25 cellular contexts compared by ENCODE assay signal in the genomic region with DNA sequence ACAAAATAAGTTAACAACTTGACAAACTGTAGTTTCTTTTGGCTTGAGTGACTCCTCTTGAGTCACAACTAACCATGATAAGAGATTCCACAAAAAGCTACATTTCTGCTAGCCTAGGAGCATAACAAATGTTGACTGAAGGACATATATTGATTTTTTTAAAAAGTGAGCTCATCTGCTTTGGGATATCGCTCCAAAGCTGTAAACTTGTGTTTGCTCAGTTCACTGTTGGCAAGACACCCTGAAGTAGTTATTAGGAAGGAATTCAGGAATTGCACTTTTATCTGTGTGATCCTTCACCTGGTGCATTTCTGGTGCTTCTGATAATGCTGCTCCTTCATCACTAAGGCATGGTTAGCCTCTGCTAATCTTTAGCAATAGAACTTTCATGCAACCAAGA. TPM values are rescaled to one million over a fixed set of nuclear protein-coding genes. Genes with fewer than 3 reads are reported as not detected.
DNase-seq lines count a peak whose midpoint lies in the region; FAIRE-seq and TF ChIP-seq lines count a peak whose summit lies in the region.
"Had no signal": no experiment of that assay in that cellular context is flagged by ENCODE, and none has a peak within 500 bp of the region (broad histone marks: within the 10 kb centered on the region; RNA-seq: fewer than 3 reads in every experiment).

No MANE protein-coding gene starts in this region.

- H3K36me3 ChIP-seq in PC-9 (ENCODE audit: low read depth) = no peaks in the 10 kb centered on the region
- H3K36me3 ChIP-seq in bronchial epithelial cell (ENCODE audit: control insufficient read depth, insufficient read depth, low read length) = no peaks in the 10 kb centered on the region
- H3K36me3 ChIP-seq in liver (ENCODE audit: control insufficient read depth in 4 of 4, insufficient read depth in 3 of 4, low read depth in 1 of 4, low read length in 3 of 4) = no peaks in the 10 kb centered on the region
- no peaks in the 10 kb centered on the region for H3K36me3 ChIP-seq in WERI-Rb-1
- H3K36me3 ChIP-seq in adrenal gland (replicated peaks in 1 of 2) = no peaks in the 10 kb centered on the region
- H3K36me3 ChIP-seq in effector memory CD4-positive, alpha-beta T cell (ENCODE audit: control insufficient read depth, insufficient read depth, low read length) = no peaks in the 10 kb centered on the region
- H3K36me3 ChIP-seq: Peyer's patch, SJSA1 had no signal

- 41% methylated on average over 1 of the region's 1 CpG for WGBS in liver
- 36 to 82% (median 41%) methylated on average over 1 of the region's 1 CpG for WGBS in adrenal gland, 4 donors

- no peaks in the 10 kb centered on the region for H3K79me2 ChIP-seq in PC-9 (ENCODE audit: low read depth)

- peaks cover 36% of the 10 kb centered on the region for H3K4me1 ChIP-seq in PC-9 (replicated peaks; ENCODE audit: insufficient read depth)
- H3K4me1 ChIP-seq in liver (ENCODE audit: control insufficient read depth in 4 of 4, insufficient read depth in 4 of 4, low read length in 3 of 4) = peaks cover 0 to 12% (median 8%) of the 10 kb centered on the region in 4 donors
- no peaks in the 10 kb centered on the region for H3K4me1 ChIP-seq in adrenal gland (replicated peaks in 1 of 2)
- no peaks in the 10 kb centered on the region for H3K4me1 ChIP-seq in effector memory CD4-positive, alpha-beta T cell (ENCODE audit: control insufficient read depth, insufficient read depth, low read length, poor library complexity, severe bottlenecking)
- H3K4me1 ChIP-seq: heart right ventricle, left lung, Peyer's patch, SJSA1 had no signal

- H3K9me3 ChIP-seq in PC-9 (ENCODE audit: insufficient read depth, low read depth) (peaks cover 8% of the 10 kb centered on the region; the same call in 1 of the 2 replicates), liver (ENCODE audit: control insufficient read depth in 4 of 4, low read length in 3 of 4) (no peaks in the 10 kb centered on the region), WERI-Rb-1 (ENCODE audit: severe bottlenecking) (no peaks in the 10 kb centered on the region), adrenal gland (replicated peaks in 1 of 3) (no peaks in the 10 kb centered on the region)
- no peaks in the 10 kb centered on the region for H3K9me3 ChIP-seq in effector memory CD4-positive, alpha-beta T cell (ENCODE audit: control insufficient read depth, low read length)
- H3K9me3 ChIP-seq: left lung, Peyer's patch, SJSA1 had no signal

- no peak for FAIRE-seq in bronchial epithelial cell (lab: Jason Lieb, UNC)

- POLR2A ChIA-PET in PC-9 (lab: Charles Lee; ENCODE audit: unreplicated experiment) = interaction anchor here (0.6 to 0.9 kb wide), 3 partner anchors 24 to 163 kb away, joined by 3 to 17 read pairs (median 5); a partner anchor contains a TSS

- no peak for TF ChIP-seq POLR2A in adrenal gland (IDR thresholded peaks at IDR 0.05)

- H4K20me1 ChIP-seq in PC-9 (ENCODE audit: insufficient read depth) = no peaks in the 10 kb centered on the region

- H3K4me3 ChIP-seq in PC-9 = peak overlapping the region; percentile 1; the same call in 1 of the 2 replicates
- H3K4me3 ChIP-seq in bronchial epithelial cell (ENCODE audit: low read depth, low read length) = no peak overlapping the region
- no peak overlapping the region for H3K4me3 ChIP-seq in liver (ENCODE audit: low read depth in 1 of 3, low read length in 3 of 3)
- no peak overlapping the region for H3K4me3 ChIP-seq in WERI-Rb-1 (ENCODE audit: low read depth, low read length)
- H3K4me3 ChIP-seq in adrenal gland = no peak overlapping the region
- H3K4me3 ChIP-seq in effector memory CD4-positive, alpha-beta T cell (ENCODE audit: insufficient read depth, low read depth, low read length, poor library complexity, severe bottlenecking) = no peak overlapping the region
- H3K4me3 ChIP-seq: heart right ventricle, left lung, Peyer's patch, SJSA1, skin epidermis had no signal

- intact Hi-C loops in PC-9 (cut with micrococcal nuclease; ENCODE audit: unreplicated experiment) (no loop called here), adrenal gland (cut with DNase I) (no loop called here)

- H3K27me3 ChIP-seq in PC-9 (ENCODE audit: insufficient read depth, low read depth) (no peaks in the 10 kb centered on the region), bronchial epithelial cell (ENCODE audit: control insufficient read depth, insufficient read depth, low read length) (no peaks in the 10 kb centered on the region), liver (ENCODE audit: control insufficient read depth in 4 of 4, insufficient read depth in 4 of 4, low read length in 3 of 4) (no peaks in the 10 kb centered on the region), WERI-Rb-1 (ENCODE audit: insufficient read depth, low read depth, severe bottlenecking) (no peaks in the 10 kb centered on the region), adrenal gland (no peaks in the 10 kb centered on the region)
- H3K27me3 ChIP-seq in effector memory CD4-positive, alpha-beta T cell (replicated peaks; ENCODE audit: control insufficient read depth, insufficient read depth, low read length, poor library complexity, severe bottlenecking) = no peaks in the 10 kb centered on the region
- H3K27me3 ChIP-seq: heart right ventricle, left lung, Peyer's patch, SJSA1 had no signal

- TF ChIP-seq CTCF in PC-9 (conservative IDR thresholded peaks at IDR 0.05) (no peak), bronchial epithelial cell (IDR thresholded peaks at IDR 0.05; ENCODE audit: insufficient read depth, low read length, severe bottlenecking) (no peak), liver (IDR thresholded peaks at IDR 0.05; ENCODE audit: low read depth, low read length, missing input control) (no peak), WERI-Rb-1 (IDR thresholded peaks at IDR 0.05; ENCODE audit: low read depth, low read length) (no peak), adrenal gland (IDR thresholded peaks at IDR 0.05) (no peak)

- no peak overlapping the region for H3K9ac ChIP-seq in liver (ENCODE audit: low read depth in 1 of 2, low read length in 2 of 2)
- H3K9ac ChIP-seq: KMS-11 had no signal

- DNase-seq in Daoy (ENCODE audit: low read depth) (peak; percentile 14), PC-9 (peak; percentile 8 to 100), bronchial epithelial cell (ENCODE audit: low read depth) (peak; percentile 81), WERI-Rb-1 (no peak), adrenal gland (no peak)
- DNase-seq in effector memory CD4-positive, alpha-beta T cell = no peak
- DNase-seq: activated CD4-positive, alpha-beta T cell treated with anti-CD3 and anti-CD28 coated beads for 4 hours; activated naive CD4-positive, alpha-beta T cell treated with anti-CD3 and anti-CD28 coated beads, Interleukin-2, amount 10 ng/mL, durations not matched to agents 7 days and 5 days; activated T-cell treated with anti-CD3 and anti-CD28 coated beads, Interleukin-2, amount 50 U/mL, for 48 hours; aorta; foreskin fibroblast; heart right ventricle; left lung; naive thymus-derived CD4-positive, alpha-beta T cell; NCI-H1436 treated with DMSO at 0.1 percent for 48 hours; NCI-H524; nucleus accumbens; Peyer's patch; stimulated activated CD4-positive, alpha-beta T cell treated with anti-CD3 and anti-CD28 coated beads, Interleukin-2, amount 100 ng/mL, for 24 hours; substantia nigra; T-helper 1 cell had no signal

- no peak for TF ChIP-seq RAD21 in liver (IDR thresholded peaks at IDR 0.05)

- peaks cover 31% of the 10 kb centered on the region for H3F3A ChIP-seq in PC-9 (ENCODE audit: insufficient read depth, low read depth)

- BruUV-seq in PC-9 (replicated peaks; lab: Mats Ljungman, UMichigan) = no TSS peak

- no peaks in the 10 kb centered on the region for H3K9me2 ChIP-seq in PC-9 (ENCODE audit: insufficient read depth)

- H2AFZ ChIP-seq in PC-9 = no peak overlapping the region

- CTCF ChIA-PET in PC-9 (lab: Charles Lee) = interaction anchor here (1.5 kb wide), 1 partner anchor 24 kb away, joined by 5 read pairs; a partner anchor contains a TSS

- peak overlapping the region; percentile 46 for H3K4me2 ChIP-seq in PC-9
- H3K4me2 ChIP-seq: KMS-11 had no signal

- peak overlapping the region; percentile 56 for H3K27ac ChIP-seq in PC-9
- H3K27ac ChIP-seq in liver (ENCODE audit: low read depth in 1 of 2, low read length in 2 of 2) = no peak overlapping the region
- no peak overlapping the region for H3K27ac ChIP-seq in WERI-Rb-1
- no peak overlapping the region for H3K27ac ChIP-seq in adrenal gland
- H3K27ac ChIP-seq in effector memory CD4-positive, alpha-beta T cell (ENCODE audit: insufficient read depth, low read length, poor library complexity, severe bottlenecking) = no peak overlapping the region
- H3K27ac ChIP-seq: heart right ventricle, KMS-11, left lung, Peyer's patch, SJSA1, skin epidermis had no signal

TF ChIP-seq in liver, 16 proteins besides CTCF, POLR2A, EP300 and RAD21:
- TF ChIP-seq HNF4G (IDR thresholded peaks at IDR 0.05) = no peak
- TF ChIP-seq, protein P1, sequence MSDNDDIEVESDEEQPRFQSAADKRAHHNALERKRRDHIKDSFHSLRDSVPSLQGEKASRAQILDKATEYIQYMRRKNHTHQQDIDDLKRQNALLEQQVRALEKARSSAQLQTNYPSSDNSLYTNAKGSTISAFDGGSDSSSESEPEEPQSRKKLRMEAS (IDR thresholded peaks at IDR 0.05) = peak; percentile 17
- peak; percentile 26 for TF ChIP-seq SP1 (IDR thresholded peaks at IDR 0.05)
- TF ChIP-seq JUND (IDR thresholded peaks at IDR 0.05) = peak; percentile 27 to 35

RNA-seq across cellular contexts. Expression of a gene that starts 23.7 kb away (rescaled TPM):
- total RNA-seq in Daoy (2014; rRNA removed; shearing (Covaris generic)) = 23.0 and 40.3 TPM in 2 replicates
- total RNA-seq in PC-9 (2021) (11.3 and 13.3 TPM in 2 replicates), bronchial epithelial cell (8.4 and 13.2 TPM in 2 replicates), liver (1 to 10 TPM; 7.0 to 7.1 TPM), adrenal gland (10 to 100 TPM in 4 of 8 donors, 1 to 10 TPM in 4; 2.9 to 21.6 (median 10.3) TPM)
- polyA plus RNA-seq in liver (10 to 100 TPM in 1 of 2 donors, 1 to 10 TPM in 1; 5.8 to 11.1 TPM), adrenal gland (10 to 100 TPM; 16.6 to 66.2 (median 51.8) TPM)

Comparison
In these comparisons a context has a peak if more than half of its experiments do, and no peak if none do; other contexts are left out.
1. DNase-seq: peak in Daoy (single experiment), PC-9 (2 of 2) and bronchial epithelial cell (single experiment); none in WERI-Rb-1 (single experiment), adrenal gland (0 of 7) and effector memory CD4-positive, alpha-beta T cell (0 of 3).